Comparison of ENCODE assay signal across 24 cellular contexts in genomic region chr4:55308071-55308470, GRCh38.
"Had no signal": no experiment of that assay in that cellular context is flagged by ENCODE, and none has a peak within 500 bp of the region (broad histone marks: within the 10 kb centered on the region; RNA-seq: fewer than 3 reads in every experiment).

No MANE protein-coding gene starts in this region.

- H3K79me2 ChIP-seq: hepatocyte had no signal

- H3K27ac ChIP-seq: colonic mucosa, esophagus muscularis mucosa, foreskin keratinocyte, gastroesophageal sphincter, heart left ventricle, hepatocyte, left ventricle myocardium inferior, lower lobe of right lung had no signal

- FAIRE-seq: endometrium, frontal cortex, kidney had no signal

- H2AFZ ChIP-seq: hepatocyte had no signal

- H3K27me3 ChIP-seq: colonic mucosa, esophagus muscularis mucosa, gastroesophageal sphincter, heart left ventricle, hepatocyte had no signal

- DNase-seq: colonic mucosa; cortex of kidney; effector CD8-positive, alpha-beta T cell; effector memory CD8-positive, alpha-beta T cell; endodermal cell; foreskin keratinocyte; heart left ventricle; hypothalamus; immature natural killer cell; islet precursor cell; kidney; kidney glomerular epithelial cell; left colon; left ventricle myocardium inferior; lower lobe of right lung; mesenchymal stem cell; mucosa of descending colon; naive B cell had no signal

- H3K4me3 ChIP-seq: colonic mucosa, esophagus muscularis mucosa, gastroesophageal sphincter, heart left ventricle, hepatocyte, left ventricle myocardium inferior, lower lobe of right lung, mucosa of descending colon had no signal

- H3K4me1 ChIP-seq: colonic mucosa, gastroesophageal sphincter had no signal

- H3K4me2 ChIP-seq: hepatocyte had no signal

- ATAC-seq: effector memory CD8-positive, alpha-beta T cell; foreskin keratinocyte; gastroesophageal sphincter; heart left ventricle; left colon; left lobe of liver; lower lobe of right lung; mucosa of descending colon had no signal

- H3K36me3 ChIP-seq: colonic mucosa, esophagus muscularis mucosa, gastroesophageal sphincter, heart left ventricle, left ventricle myocardium inferior, lower lobe of right lung had no signal

- H3K9me3 ChIP-seq: colonic mucosa, esophagus muscularis mucosa, gastroesophageal sphincter, heart left ventricle, left ventricle myocardium inferior, lower lobe of right lung, mucosa of descending colon had no signal
